ENCODE assay signal across 20 cellular contexts in the genomic region with DNA sequence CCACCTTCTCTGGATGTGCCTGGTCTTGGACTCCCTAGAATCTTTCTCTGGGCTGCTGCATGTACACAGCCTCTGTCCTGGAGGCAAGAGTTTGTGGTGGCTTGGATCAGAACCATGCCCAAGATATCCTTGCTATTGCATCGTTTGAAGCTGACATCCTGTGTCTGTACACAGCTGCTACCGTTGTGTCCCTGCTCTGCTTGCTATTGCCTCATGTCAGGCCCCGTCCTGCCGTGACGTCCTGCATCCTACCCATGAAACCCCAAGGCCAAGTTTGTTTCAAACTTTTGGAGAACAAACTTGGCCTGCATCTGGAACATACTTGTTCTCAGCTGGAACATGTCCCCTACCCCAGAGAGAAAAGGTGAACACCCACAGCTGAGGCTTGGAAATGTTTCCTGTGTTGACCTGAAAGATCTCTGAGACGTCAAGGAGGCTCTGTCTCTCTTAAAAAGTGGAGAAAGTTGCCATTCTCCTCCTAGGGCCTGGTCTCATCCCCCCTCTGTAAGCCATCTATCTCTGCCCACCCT.
DNase-seq lines count a peak whose midpoint lies in the region; ATAC-seq and TF ChIP-seq lines count a peak whose summit lies in the region.
"Had no signal": no experiment of that assay in that cellular context is flagged by ENCODE, and none has a peak within 500 bp of the region (broad histone marks: within the 10 kb centered on the region; RNA-seq: fewer than 3 reads in every experiment).

No MANE protein-coding gene starts in this region.

- no peaks in the 10 kb centered on the region for H3K27me3 ChIP-seq in A673 (replicated peaks; ENCODE audit: insufficient read depth, low read depth, low read length, poor library complexity)
- H3K27me3 ChIP-seq in CD4-positive, alpha-beta T cell (ENCODE audit: control insufficient read depth, insufficient read depth, low read length): no peaks in the 10 kb centered on the region
- H3K27me3 ChIP-seq in vagina: no peaks in the 10 kb centered on the region
- H3K27me3 ChIP-seq: foreskin keratinocyte had no signal

- H3K27me3 Mint-ChIP-seq in CD4-positive, alpha-beta T cell: no peaks in the 10 kb centered on the region
- no peaks in the 10 kb centered on the region for H3K27me3 Mint-ChIP-seq in WTC11 (ENCODE audit: low read depth)
- peaks cover 4% of the 10 kb centered on the region for H3K27me3 Mint-ChIP-seq in brain
- H3K27me3 Mint-ChIP-seq: type B pancreatic cell had no signal

- H3K4me1 Mint-ChIP-seq in CD4-positive, alpha-beta T cell (ENCODE audit: low read depth): peaks cover 43% of the 10 kb centered on the region
- peaks cover 9% of the 10 kb centered on the region for H3K4me1 Mint-ChIP-seq in WTC11
- H3K4me1 Mint-ChIP-seq in brain: peaks cover 70% of the 10 kb centered on the region

- peaks cover 11% of the 10 kb centered on the region for H3K36me3 Mint-ChIP-seq in CD4-positive, alpha-beta T cell (ENCODE audit: low read depth)
- H3K36me3 Mint-ChIP-seq in WTC11 (peaks cover 3% of the 10 kb centered on the region), brain (peaks cover 59% of the 10 kb centered on the region)

- intact Hi-C loops in A673 (cut with micrococcal nuclease; ENCODE audit: unreplicated experiment): no loop called here
- intact Hi-C loops in CD4-positive, alpha-beta T cell (cut with DNase I, micrococcal nuclease): no loop called here
- intact Hi-C loops in vagina (cut with DNase I): no loop called here

- TF ChIP-seq CTCF in A673 (conservative IDR thresholded peaks at IDR 0.05; ENCODE audit: low read depth, low read length) (no peak), WTC11 (IDR thresholded peaks at IDR 0.05) (no peak), brain (conservative IDR thresholded peaks at IDR 0.05) (no peak), GM13976 (IDR thresholded peaks at IDR 0.05; ENCODE audit: borderline replicate concordance, control extremely low read depth, extremely low read depth, insufficient read depth, missing control alignments) (no peak), vagina (IDR thresholded peaks at IDR 0.05) (no peak)
- TF ChIP-seq CTCF in CD4-positive, alpha-beta T cell (IDR thresholded peaks at IDR 0.05): no peak

- ATAC-seq in CD4-positive, alpha-beta T cell (ENCODE audit: poor library complexity): no peak
- ATAC-seq in WTC11: no peak
- ATAC-seq: foreskin keratinocyte had no signal

- no peak for TF ChIP-seq POLR2A in vagina (IDR thresholded peaks at IDR 0.05)

- DNase-seq in A673 (ENCODE audit: low spot score) (no peak), WTC11 (ENCODE audit: low spot score) (no peak), GM13976 (ENCODE audit: low spot score) (no peak), vagina (ENCODE audit: extremely low spot score in 2 of 2) (no peak), SKM-1 (lab: John Stamatoyannopoulos, UW; ENCODE audit: unreplicated experiment) (no peak)
- DNase-seq in CD4-positive, alpha-beta T cell: no peak
- DNase-seq: activated T-cell treated with anti-CD3 and anti-CD28 coated beads for 4 hours; amniotic stem cell; caudate nucleus; foreskin keratinocyte; HCEC 1CT; hypothalamus; islet precursor cell; NCI-H1436 treated with DMSO at 0.1 percent for 48 hours; NCI-H526; PC-9; stimulated activated CD4-positive, alpha-beta T cell treated with anti-CD3 and anti-CD28 coated beads, Interleukin-1b, Interleukin-23, amount 100 ng/mL, for 48 hours had no signal

- no peak overlapping the region for H3K4me3 ChIP-seq in A673 (ENCODE audit: low read depth, low read length, poor library complexity, severe bottlenecking)
- H3K4me3 ChIP-seq in vagina: no peak overlapping the region
- H3K4me3 ChIP-seq: lung, PC-9 had no signal

- H3K27ac Mint-ChIP-seq in CD4-positive, alpha-beta T cell: peak overlapping the region; percentile 77
- H3K27ac Mint-ChIP-seq in WTC11 (peak overlapping the region; percentile 48), brain (peak overlapping the region in 3 of 5 experiments; percentile 31 to 56 (median 37))

- POLR2A ChIA-PET in A673 (lab: Charles Lee; ENCODE audit: low non-redundant PET) (no interaction called here), WTC11 (lab: Charles Lee) (interaction anchor here (0.6 to 1.2 kb wide), 3 partner anchors 18 to 1006 kb away, joined by 4 to 6 read pairs (median 4); a partner anchor contains a TSS)
- POLR2A ChIA-PET in CD4-positive, alpha-beta T cell (lab: Charles Lee): interaction anchor here (0.7 to 12.5 kb wide), 8 partner anchors 9 to 1707 kb away, joined by 3 to 594 read pairs (median 8); a partner anchor contains a TSS

- no peaks in the 10 kb centered on the region for H3K9me3 Mint-ChIP-seq in CD4-positive, alpha-beta T cell
- H3K9me3 Mint-ChIP-seq in WTC11 (no peaks in the 10 kb centered on the region), brain (peaks cover 0 to 5% (median 0%) of the 10 kb centered on the region in 5 experiments)
- H3K9me3 Mint-ChIP-seq: type B pancreatic cell had no signal

- H3K9me3 ChIP-seq in A673 (ENCODE audit: low read depth, low read length, poor library complexity, severe bottlenecking) (no peaks in the 10 kb centered on the region), vagina (no peaks in the 10 kb centered on the region)
- no peaks in the 10 kb centered on the region for H3K9me3 ChIP-seq in CD4-positive, alpha-beta T cell (ENCODE audit: control insufficient read depth, low read length)

- peak overlapping the region; percentile 62 for H3K4me3 Mint-ChIP-seq in CD4-positive, alpha-beta T cell
- H3K4me3 Mint-ChIP-seq in WTC11 (no peak overlapping the region), brain (peak overlapping the region; percentile 6 to 66 (median 39))
- H3K4me3 Mint-ChIP-seq: type B pancreatic cell had no signal

- CTCF ChIA-PET in A673 (lab: Charles Lee): no interaction called here
- CTCF ChIA-PET in CD4-positive, alpha-beta T cell (lab: Charles Lee): no interaction called here
- CTCF ChIA-PET in WTC11 (lab: Charles Lee): no interaction called here

- in situ Hi-C loops in GM13976 (cut with MboI; ENCODE audit: low sequenced_read_pairs, unreplicated experiment): no loop called here

- H3K36me3 ChIP-seq in A673 (ENCODE audit: insufficient read depth, low read length, poor library complexity, severe bottlenecking) (peaks cover 3% of the 10 kb centered on the region), vagina (no peaks in the 10 kb centered on the region)

- peaks cover 2% of the 10 kb centered on the region for H3K4me1 ChIP-seq in A673 (ENCODE audit: insufficient read depth, low read length, poor library complexity, severe bottlenecking)
- no peaks in the 10 kb centered on the region for H3K4me1 ChIP-seq in vagina
- H3K4me1 ChIP-seq: foreskin keratinocyte had no signal

- H3K27ac ChIP-seq in A673 (ENCODE audit: low read depth, low read length, poor library complexity, severe bottlenecking) (peak overlapping the region; percentile 50), vagina (no peak overlapping the region)
- H3K27ac ChIP-seq in CD4-positive, alpha-beta T cell (ENCODE audit: low read depth, low read length): no peak overlapping the region
- H3K27ac ChIP-seq: foreskin keratinocyte, PC-9 had no signal

- no TSS peak for BruUV-seq in A673 (replicated peaks; lab: Mats Ljungman, UMichigan)

TF ChIP-seq in WTC11, 78 proteins besides CTCF, POLR2A, EP300 and RAD21:
- no peak for TF ChIP-seq KAT7 (CRISPR knock-in tag; IDR thresholded peaks at IDR 0.05; ENCODE audit: borderline replicate concordance)
- no peak for TF ChIP-seq JUN (CRISPR knock-in tag; IDR thresholded peaks at IDR 0.05)
- no peak for TF ChIP-seq EMX1 (CRISPR knock-in tag; IDR thresholded peaks at IDR 0.05)
- no peak for TF ChIP-seq ETV6 (CRISPR knock-in tag; IDR thresholded peaks at IDR 0.05)
- TF ChIP-seq NR1H2 (CRISPR knock-in tag; IDR thresholded peaks at IDR 0.05): no peak
- no peak for TF ChIP-seq RORB (CRISPR knock-in tag; IDR thresholded peaks at IDR 0.05)
